Comparison of ENCODE assay signal across 8 cellular contexts in the genomic region with DNA sequence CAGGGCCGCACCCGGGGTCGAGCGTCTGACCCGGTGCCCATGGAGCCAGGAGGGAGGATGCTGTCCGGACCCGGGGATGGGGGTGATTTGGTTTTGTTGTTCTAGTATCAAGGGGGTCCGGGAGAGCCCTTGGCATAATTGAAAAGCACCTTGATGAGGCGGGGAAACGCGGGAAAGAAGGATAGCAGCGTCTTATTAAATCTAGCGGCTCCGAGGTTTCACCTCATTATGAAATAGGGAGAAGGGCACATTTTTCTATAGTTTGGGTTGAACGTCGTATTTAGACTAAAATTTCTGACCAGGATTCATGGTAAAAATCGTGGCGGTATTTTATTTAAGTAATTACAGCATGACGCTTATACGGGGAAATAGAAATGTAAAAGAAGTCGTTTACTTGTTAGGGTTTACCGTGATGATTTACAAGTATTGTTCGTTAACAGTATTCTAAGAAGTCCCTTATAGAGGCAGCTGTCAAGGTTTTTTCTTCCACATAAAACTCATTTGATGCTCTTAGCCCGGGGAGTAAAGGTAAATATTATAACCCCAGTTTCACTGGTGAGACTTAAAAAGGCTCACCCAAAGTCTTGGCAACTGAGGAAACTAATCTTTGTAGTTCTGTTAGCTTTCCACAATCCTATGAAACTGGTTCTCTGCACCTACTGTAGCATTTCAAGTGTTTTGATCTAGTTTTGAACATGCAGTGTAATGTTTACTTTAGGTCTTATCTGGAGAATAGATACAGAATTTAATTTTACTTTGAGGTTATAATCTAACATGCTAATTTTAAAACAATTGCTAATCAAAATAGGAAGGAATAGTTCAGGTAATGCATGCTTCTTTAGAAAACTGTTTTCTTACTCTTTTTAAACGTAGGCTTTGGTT. TPM values are rescaled to one million over a fixed set of nuclear protein-coding genes. Genes with fewer than 3 reads are reported as not detected.
DNase-seq lines count a peak whose midpoint lies in the region; TF ChIP-seq lines count a peak whose summit lies in the region.

No MANE protein-coding gene starts in this region.

- TF ChIP-seq CTCF in WERI-Rb-1 (IDR thresholded peaks at IDR 0.05; ENCODE audit: low read depth, low read length) (no peak), glutamatergic neuron (IDR thresholded peaks at IDR 0.05; ENCODE audit: partially characterized antibody, unreplicated experiment) (no peak), smooth muscle cell (IDR thresholded peaks at IDR 0.05; ENCODE audit: borderline replicate concordance, insufficient read depth, poor library complexity, severe bottlenecking) (no peak)

- H3K9me3 Mint-ChIP-seq in activated CD4-positive, alpha-beta T cell treated with anti-CD3 and anti-CD28 coated beads, Interleukin-2, amount 10 ng/mL, durations not matched to agents 24 days and 14 days = no peaks in the 10 kb centered on the region
- H3K9me3 Mint-ChIP-seq in glutamatergic neuron (ENCODE audit: unreplicated experiment) = peaks cover 2% of the 10 kb centered on the region

- H4K20me1 ChIP-seq in smooth muscle cell (ENCODE audit: low read depth) = peaks cover 55% of the 10 kb centered on the region

- peak overlapping the region; percentile 82 for H3K4me3 Mint-ChIP-seq in activated CD4-positive, alpha-beta T cell treated with anti-CD3 and anti-CD28 coated beads, Interleukin-2, amount 10 ng/mL, durations not matched to agents 24 days and 14 days
- peak overlapping the region; percentile 91 for H3K4me3 Mint-ChIP-seq in glutamatergic neuron (ENCODE audit: unreplicated experiment)

- H3K4me2 ChIP-seq in smooth muscle cell = peak overlapping the region; percentile 86

- peak overlapping the region; percentile 87 for H2AFZ ChIP-seq in smooth muscle cell (ENCODE audit: low read depth)

- H3K4me1 ChIP-seq in smooth muscle cell (ENCODE audit: low read depth) = peaks cover 21% of the 10 kb centered on the region

- H3K4me3 ChIP-seq in WERI-Rb-1 (ENCODE audit: low read depth, low read length) (peak overlapping the region; percentile 99), smooth muscle cell (peak overlapping the region; percentile 88)

- H3K27me3 Mint-ChIP-seq in activated CD4-positive, alpha-beta T cell treated with anti-CD3 and anti-CD28 coated beads, Interleukin-2, amount 10 ng/mL, durations not matched to agents 24 days and 14 days = no peaks in the 10 kb centered on the region
- H3K27me3 Mint-ChIP-seq in glutamatergic neuron (ENCODE audit: unreplicated experiment) = no peaks in the 10 kb centered on the region

- H3K27ac ChIP-seq in WERI-Rb-1 (peak overlapping the region; percentile 98), smooth muscle cell (ENCODE audit: low read depth) (peak overlapping the region; percentile 99)

- intact Hi-C loops in activated CD4-positive, alpha-beta T cell treated with anti-CD3 and anti-CD28 coated beads, Interleukin-2, amount 10 ng/mL, durations not matched to agents 24 days and 14 days (cut with micrococcal nuclease) = loop anchor here (1.0 to 2.0 kb wide), 2 partner anchors 12 to 147 kb away; a partner anchor contains a TSS

- H3K27me3 ChIP-seq in WERI-Rb-1 (ENCODE audit: insufficient read depth, low read depth, severe bottlenecking) (no peaks in the 10 kb centered on the region), smooth muscle cell (ENCODE audit: low read depth) (no peaks in the 10 kb centered on the region)

- no peaks in the 10 kb centered on the region for H3F3A ChIP-seq in smooth muscle cell (ENCODE audit: low read depth)

- H3K36me3 ChIP-seq in WERI-Rb-1 = peaks cover 40% of the 10 kb centered on the region
- no peaks in the 10 kb centered on the region for H3K36me3 ChIP-seq in smooth muscle cell (ENCODE audit: low read depth)

- WGBS in smooth muscle cell (ENCODE audit: low lambda C conversion rate) = 1% methylated on average over 25 of the region's 25 CpGs

- peaks cover 10% of the 10 kb centered on the region for H3K4me1 Mint-ChIP-seq in activated CD4-positive, alpha-beta T cell treated with anti-CD3 and anti-CD28 coated beads, Interleukin-2, amount 10 ng/mL, durations not matched to agents 24 days and 14 days
- H3K4me1 Mint-ChIP-seq in glutamatergic neuron (ENCODE audit: low read depth, unreplicated experiment) = peaks cover 13% of the 10 kb centered on the region

- peaks cover 24% of the 10 kb centered on the region for H3K36me3 Mint-ChIP-seq in activated CD4-positive, alpha-beta T cell treated with anti-CD3 and anti-CD28 coated beads, Interleukin-2, amount 10 ng/mL, durations not matched to agents 24 days and 14 days (ENCODE audit: low read depth)
- no peaks in the 10 kb centered on the region for H3K36me3 Mint-ChIP-seq in glutamatergic neuron (ENCODE audit: unreplicated experiment)

- H3K9ac ChIP-seq in smooth muscle cell (ENCODE audit: low read depth) = peak overlapping the region; percentile 99

- peaks cover 55% of the 10 kb centered on the region for H3K79me2 ChIP-seq in smooth muscle cell (ENCODE audit: low read depth)

- H3K27ac Mint-ChIP-seq in activated CD4-positive, alpha-beta T cell treated with anti-CD3 and anti-CD28 coated beads, Interleukin-2, amount 10 ng/mL, durations not matched to agents 24 days and 14 days = peak overlapping the region; percentile 99
- peak overlapping the region; percentile 86 for H3K27ac Mint-ChIP-seq in glutamatergic neuron (ENCODE audit: unreplicated experiment)

- DNase-seq in activated CD4-positive, alpha-beta T cell treated with anti-CD3 and anti-CD28 coated beads, Interleukin-2, amount 10 ng/mL, durations not matched to agents 24 days and 14 days = no peak
- no peak for DNase-seq in activated CD4-positive, alpha-beta T cell treated with anti-CD3 and anti-CD28 coated beads, Interleukin-2, amount 50 U/mL, for 1 hour
- no peak for DNase-seq in WERI-Rb-1
- DNase-seq in glutamatergic neuron = no peak
- no peak for DNase-seq in smooth muscle cell (lab: John Stamatoyannopoulos, UW; ENCODE audit: unreplicated experiment)
- DNase-seq in 8988T = no peak
- no peak for DNase-seq in SHP77 (lab: John Stamatoyannopoulos, UW)
- DNase-seq in T-helper 9 cell = no peak

- H3K9me3 ChIP-seq in WERI-Rb-1 (ENCODE audit: severe bottlenecking) (no peaks in the 10 kb centered on the region), smooth muscle cell (replicated peaks; ENCODE audit: low read depth) (no peaks in the 10 kb centered on the region)

RNA-seq across cellular contexts. Expression of a gene that starts 0.8 kb away (rescaled TPM):
- total RNA-seq in activated CD4-positive, alpha-beta T cell treated with anti-CD3 and anti-CD28 coated beads, Interleukin-2, amount 10 ng/mL, durations not matched to agents 24 days and 14 days = 125 and 133 TPM in 2 replicates
- 222 TPM for total RNA-seq in glutamatergic neuron (ENCODE audit: unreplicated experiment)
- total RNA-seq in smooth muscle cell = 59.6 and 77.8 TPM in 2 replicates
- polyA plus RNA-seq in smooth muscle cell = 75.9 and 110 TPM in 2 replicates

RNA-seq across cellular contexts. Expression of a gene that starts 12.5 kb away (rescaled TPM):
- total RNA-seq in activated CD4-positive, alpha-beta T cell treated with anti-CD3 and anti-CD28 coated beads, Interleukin-2, amount 10 ng/mL, durations not matched to agents 24 days and 14 days = 47.7 and 49.8 TPM in 2 replicates
- 40.8 TPM for total RNA-seq in glutamatergic neuron (ENCODE audit: unreplicated experiment)
- total RNA-seq in smooth muscle cell = 17.6 and 19.5 TPM in 2 replicates
- polyA plus RNA-seq in smooth muscle cell = 8.2 and 10.1 TPM in 2 replicates

RNA-seq across cellular contexts. Expression of a gene that starts 47.2 kb away (rescaled TPM):
- not detected in 2 replicates for total RNA-seq in activated CD4-positive, alpha-beta T cell treated with anti-CD3 and anti-CD28 coated beads, Interleukin-2, amount 10 ng/mL, durations not matched to agents 24 days and 14 days
- total RNA-seq in glutamatergic neuron (ENCODE audit: unreplicated experiment) (not detected), smooth muscle cell (not detected in 2 replicates)
- not detected in 2 replicates for polyA plus RNA-seq in smooth muscle cell
